12 cellular contexts compared by ENCODE assay signal in the genomic region with DNA sequence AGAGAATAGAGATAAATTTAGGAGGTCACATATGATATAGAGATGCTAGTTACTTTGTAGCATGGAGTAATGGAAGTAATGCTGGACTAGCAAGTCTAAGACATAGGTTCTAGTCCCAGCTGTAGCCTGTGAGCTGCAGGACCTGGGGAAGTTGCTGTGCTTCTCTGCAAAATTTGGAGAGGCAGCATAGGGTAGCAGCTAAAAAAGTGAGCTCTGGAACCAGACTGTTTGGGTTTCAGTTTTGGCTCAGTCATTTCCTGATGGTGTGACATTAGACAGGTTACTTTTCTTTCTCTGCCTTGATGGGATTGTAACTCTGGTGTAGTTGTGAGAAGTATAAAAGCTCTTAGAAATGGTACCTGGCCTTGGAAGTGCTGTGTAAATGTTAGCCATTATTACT. TPM values are rescaled to one million over a fixed set of nuclear protein-coding genes. Genes with fewer than 3 reads are reported as not detected.
DNase-seq lines count a peak whose midpoint lies in the region; ATAC-seq and TF ChIP-seq lines count a peak whose summit lies in the region.
"Had no signal": no experiment of that assay in that cellular context is flagged by ENCODE, and none has a peak within 500 bp of the region (broad histone marks: within the 10 kb centered on the region; RNA-seq: fewer than 3 reads in every experiment).

No MANE protein-coding gene starts in this region.

- peaks cover 8% of the 10 kb centered on the region for H3F3A ChIP-seq in DOHH2 (ENCODE audit: control insufficient read depth, insufficient read depth)
- H3F3A ChIP-seq in SU-DHL-6 (ENCODE audit: insufficient read depth), result peaks cover 5% of the 10 kb centered on the region

- H3K4me2 ChIP-seq in DOHH2 (ENCODE audit: low read length) (peak overlapping the region; percentile 75), SU-DHL-6 (ENCODE audit: low read depth, low read length, poor library complexity, severe bottlenecking) (peak overlapping the region; percentile 21)

- H3K27me3 Mint-ChIP-seq in naive B cell, result no peaks in the 10 kb centered on the region

- 0 out of 2 replicates have a peak overlapping the region, but pooled peaks have one; percentile 16 for H3K4me3 ChIP-seq in DOHH2 (ENCODE audit: low read length)
- no peak overlapping the region for H3K4me3 ChIP-seq in SU-DHL-6 (ENCODE audit: insufficient read depth, low read length, poor library complexity, severe bottlenecking)
- H3K4me3 ChIP-seq: testis had no signal

- intact Hi-C loops in Right ventricle myocardium superior (cut with DNase I), result no loop called here

- H3K36me3 ChIP-seq in DOHH2 (ENCODE audit: control insufficient read depth, low read length) (peaks cover 72% of the 10 kb centered on the region), SU-DHL-6 (ENCODE audit: low read length) (peaks cover 8% of the 10 kb centered on the region; the same call in 1 of the 2 replicates)

- H3K27ac ChIP-seq in DOHH2 (ENCODE audit: low read depth, low read length) (no peak overlapping the region), SU-DHL-6 (ENCODE audit: low read depth, low read length) (no peak overlapping the region)
- H3K27ac ChIP-seq: foreskin keratinocyte, testis had no signal

- H3K4me1 Mint-ChIP-seq in naive B cell, result peaks cover 40 to 50% (median 47%) of the 10 kb centered on the region in 3 donors

- peaks cover 35 to 36% of the 10 kb centered on the region in 2 donors for H3K36me3 Mint-ChIP-seq in naive B cell

- H4K20me1 ChIP-seq in DOHH2 (ENCODE audit: control insufficient read depth, insufficient read depth, low read depth, low read length), result 0 out of 2 replicates have a peak, but pooled peaks cover 2% of the 10 kb centered on the region
- no peaks in the 10 kb centered on the region for H4K20me1 ChIP-seq in SU-DHL-6 (ENCODE audit: low read depth, low read length)

- peaks cover 58% of the 10 kb centered on the region for H3K79me2 ChIP-seq in DOHH2 (ENCODE audit: control insufficient read depth, low read length)
- peaks cover 42% of the 10 kb centered on the region for H3K79me2 ChIP-seq in SU-DHL-6 (ENCODE audit: insufficient read depth, low read length)

- H3K27me3 ChIP-seq in DOHH2 (ENCODE audit: control insufficient read depth, low read length) (no peaks in the 10 kb centered on the region), SU-DHL-6 (ENCODE audit: low read length) (no peaks in the 10 kb centered on the region)
- H3K27me3 ChIP-seq: foreskin keratinocyte, testis had no signal

- TF ChIP-seq CTCF in DOHH2 (IDR thresholded peaks at IDR 0.05; ENCODE audit: low read depth, low read length, poor library complexity, severe bottlenecking), result no peak
- TF ChIP-seq CTCF in SU-DHL-6 (IDR thresholded peaks at IDR 0.05; ENCODE audit: insufficient read depth, low read length, poor library complexity, severe bottlenecking), result no peak

- H3K9me3 Mint-ChIP-seq in naive B cell, result peaks cover 0 to 3% (median 0%) of the 10 kb centered on the region in 7 donors

- peaks cover 40% of the 10 kb centered on the region for H3K4me1 ChIP-seq in DOHH2 (ENCODE audit: control insufficient read depth, low read length)

- H3K9me2 ChIP-seq in DOHH2 (replicated peaks; ENCODE audit: control insufficient read depth, low read length), result no peaks in the 10 kb centered on the region
- H3K9me2 ChIP-seq in SU-DHL-6 (replicated peaks; ENCODE audit: insufficient read depth, low read length), result no peaks in the 10 kb centered on the region

- H3K9ac ChIP-seq in SU-DHL-6 (ENCODE audit: low read length), result no peak overlapping the region

- ATAC-seq in GM19351 (IDR thresholded peaks at IDR 0.05; ENCODE audit: unreplicated experiment) (peak; percentile 21), naive B cell (ENCODE audit: low read depth in 2 of 2) (no peak), Right ventricle myocardium superior (ENCODE audit: poor library complexity) (no peak)
- ATAC-seq: foreskin keratinocyte, right cardiac atrium had no signal

- no peaks in the 10 kb centered on the region for H3K9me3 ChIP-seq in DOHH2 (ENCODE audit: control insufficient read depth, insufficient read depth, low read length)
- H3K9me3 ChIP-seq in SU-DHL-6 (ENCODE audit: insufficient read depth, low read length), result no peaks in the 10 kb centered on the region
- H3K9me3 ChIP-seq: testis had no signal

- DNase-seq in naive B cell (no peak), Right ventricle myocardium superior (no peak), RKO (ENCODE audit: low spot score) (no peak), hepatic stellate cell (ENCODE audit: low spot score) (no peak), NCI-H2196 treated with DMSO at 0.1 percent for 48 hours (lab: John Stamatoyannopoulos, UW; ENCODE audit: unreplicated experiment) (no peak)
- DNase-seq: activated CD8-positive, alpha-beta memory T cell treated with anti-CD3 and anti-CD28 coated beads for 24 hours; foreskin keratinocyte; right cardiac atrium; testis had no signal

- H3K27ac Mint-ChIP-seq in naive B cell, result peak overlapping the region in 1 of 6 donors; percentile 63

- H3K4me3 Mint-ChIP-seq in naive B cell, result peak overlapping the region in 6 of 8 donors; percentile 26 to 73 (median 45)

- H2AFZ ChIP-seq in SU-DHL-6 (ENCODE audit: low read depth, low read length, severe bottlenecking), result no peak overlapping the region

RNA-seq across cellular contexts. Expression of a gene that starts 3.3 kb away (rescaled TPM):
- polyA plus RNA-seq in naive B cell (ENCODE audit: low read depth in 6 of 6), result 10 to 100 TPM; 21.7 to 33.3 (median 28.0) TPM
- total RNA-seq in Right ventricle myocardium superior, result 16.8 TPM

RNA-seq across cellular contexts. Expression of a gene that starts 42.9 kb away (rescaled TPM):
- 10 to 100 TPM; 15.0 to 24.8 (median 19.4) TPM for polyA plus RNA-seq in naive B cell (ENCODE audit: low read depth in 6 of 6)
- 12.1 TPM for total RNA-seq in Right ventricle myocardium superior

RNA-seq across cellular contexts. Expression of a gene that starts 56.5 kb away (rescaled TPM):
- polyA plus RNA-seq in naive B cell (ENCODE audit: low read depth in 6 of 6), result 1 to 10 TPM in 2 of 6 donors, under 1 TPM in 4; 0.32 to 6.6 (median 0.57) TPM
- total RNA-seq in Right ventricle myocardium superior, result 1.7 TPM
